ENCODE assay signal across 9 cellular contexts in genomic region chr17:65101371-65101770, GRCh38. TPM values are rescaled to one million over a fixed set of nuclear protein-coding genes. Genes with fewer than 3 reads are reported as not detected.
DNase-seq lines count a peak whose midpoint lies in the region; ATAC-seq and TF ChIP-seq lines count a peak whose summit lies in the region.
"Had no signal": no experiment of that assay in that cellular context is flagged by ENCODE, and none has a peak within 500 bp of the region (broad histone marks: within the 10 kb centered on the region; RNA-seq: fewer than 3 reads in every experiment).

No MANE protein-coding gene starts in this region.

- ATAC-seq in CD4-positive, alpha-beta T cell (ENCODE audit: poor library complexity), result no peak
- ATAC-seq in GM18519 (IDR thresholded peaks at IDR 0.05; ENCODE audit: low FRiP score, unreplicated experiment) (no peak), HG03520 (IDR thresholded peaks at IDR 0.05; ENCODE audit: unreplicated experiment) (no peak)

- intact Hi-C loops in CD4-positive, alpha-beta T cell (cut with DNase I, micrococcal nuclease), result loop anchor here (2.0 to 5.0 kb wide), 6 partner anchors 35 to 179 kb away; partner anchors contain the start of genes GNA13 (in 1 of the 2) and RGS9 (in 1 of the 2)
- intact Hi-C loops in colonic mucosa (cut with DNase I), result loop anchor here (10.0 kb wide), 2 partner anchors 93 to 117 kb away; no protein-coding TSS in a partner anchor

- no peaks in the 10 kb centered on the region for H3K27me3 Mint-ChIP-seq in CD4-positive, alpha-beta T cell
- peaks cover 11% of the 10 kb centered on the region for H3K27me3 Mint-ChIP-seq in nephron progenitor cell (ENCODE audit: low read depth, poor library complexity)

- peak overlapping the region; percentile 88 for H3K4me3 Mint-ChIP-seq in CD4-positive, alpha-beta T cell
- H3K4me3 Mint-ChIP-seq in nephron progenitor cell, result peak overlapping the region; percentile 76

- H3K9me3 ChIP-seq in CD4-positive, alpha-beta T cell (ENCODE audit: control insufficient read depth, low read length), result no peaks in the 10 kb centered on the region
- no peaks in the 10 kb centered on the region for H3K9me3 ChIP-seq in colonic mucosa

- no peak for DNase-seq in CD4-positive, alpha-beta T cell
- no peak for DNase-seq in LNCaP clone FGC (ENCODE audit: low read depth)
- DNase-seq in colonic mucosa, result no peak
- no peak for DNase-seq in nephron progenitor cell
- DNase-seq in activated CD4-positive, CD25-positive, alpha-beta regulatory T cell treated with anti-CD3 and anti-CD28 coated beads, Interleukin-2, amount 50 U/mL, for 72 hours, result no peak
- DNase-seq in NCI-H2227 (lab: John Stamatoyannopoulos, UW; ENCODE audit: unreplicated experiment), result no peak
- DNase-seq: DMS 273 treated with DMSO at 0.1 percent for 48 hours had no signal

- no peak for TF ChIP-seq CTCF in CD4-positive, alpha-beta T cell (IDR thresholded peaks at IDR 0.05)
- TF ChIP-seq CTCF in LNCaP clone FGC (IDR thresholded peaks at IDR 0.05; ENCODE audit: control insufficient read depth, extremely low read depth, insufficient read depth) (no peak), colonic mucosa (IDR thresholded peaks at IDR 0.05) (no peak), nephron progenitor cell (IDR thresholded peaks at IDR 0.05) (no peak)

- H3K36me3 ChIP-seq in colonic mucosa, result no peaks in the 10 kb centered on the region

- H3K36me3 Mint-ChIP-seq in CD4-positive, alpha-beta T cell (ENCODE audit: low read depth), result no peaks in the 10 kb centered on the region
- H3K36me3 Mint-ChIP-seq in nephron progenitor cell (ENCODE audit: low read depth), result no peaks in the 10 kb centered on the region

- H3K4me3 ChIP-seq in LNCaP clone FGC (ENCODE audit: low read depth, low read length), result peak overlapping the region; percentile 55
- peak overlapping the region; percentile 49 for H3K4me3 ChIP-seq in colonic mucosa

- peak overlapping the region; percentile 89 for H3K27ac Mint-ChIP-seq in CD4-positive, alpha-beta T cell
- no peak overlapping the region for H3K27ac Mint-ChIP-seq in nephron progenitor cell

- no peaks in the 10 kb centered on the region for H3K4me1 ChIP-seq in colonic mucosa

- POLR2A ChIA-PET in CD4-positive, alpha-beta T cell (lab: Charles Lee), result interaction anchor here (0.6 to 2.3 kb wide), 5 partner anchors 21 to 249 kb away, joined by 4 to 16 read pairs (median 5); partner anchors contain the start of gene RGS9

- H3K9ac ChIP-seq in colonic mucosa (ENCODE audit: low read depth in 2 of 2, low read length in 2 of 2), result peak overlapping the region; percentile 62 to 76

- CTCF ChIA-PET in CD4-positive, alpha-beta T cell (lab: Charles Lee), result interaction anchor here (0.5 to 2.1 kb wide), 12 partner anchors 22 to 182 kb away, joined by 3 to 21 read pairs (median 9); partner anchors contain the start of genes GNA13, LRRC37A3 and RGS9

- peaks cover 19% of the 10 kb centered on the region for H3K4me1 Mint-ChIP-seq in CD4-positive, alpha-beta T cell (ENCODE audit: low read depth)
- H3K4me1 Mint-ChIP-seq in nephron progenitor cell, result peaks cover 5% of the 10 kb centered on the region

- H3K27me3 ChIP-seq in CD4-positive, alpha-beta T cell (ENCODE audit: control insufficient read depth, insufficient read depth, low read length), result no peaks in the 10 kb centered on the region
- no peaks in the 10 kb centered on the region for H3K27me3 ChIP-seq in colonic mucosa

- no peaks in the 10 kb centered on the region for H3K9me3 Mint-ChIP-seq in CD4-positive, alpha-beta T cell
- no peaks in the 10 kb centered on the region for H3K9me3 Mint-ChIP-seq in nephron progenitor cell

- no peak overlapping the region for H3K27ac ChIP-seq in CD4-positive, alpha-beta T cell (ENCODE audit: low read depth, low read length)
- no peak overlapping the region for H3K27ac ChIP-seq in colonic mucosa

RNA-seq across cellular contexts. Expression of gene RGS9, which starts 35.8 kb away (rescaled TPM):
- under 1 TPM; 0.60 to 0.73 TPM for total RNA-seq in CD4-positive, alpha-beta T cell
- total RNA-seq in colonic mucosa, result 1 to 10 TPM; 7.4 to 9.9 TPM

RNA-seq across cellular contexts. Expression of gene GNA13, which starts 44.8 kb away (rescaled TPM):
- total RNA-seq in CD4-positive, alpha-beta T cell, result 100 to 1,000 TPM; 128 to 131 TPM
- 10 to 100 TPM; 54.8 to 91.4 TPM for total RNA-seq in colonic mucosa

Comparison
In these comparisons a context has a peak if more than half of its experiments do, and no peak if none do; other contexts are left out.
1. RNA of gene RGS9, which starts 35.8 kb away (total RNA-seq): 7.4 to 9.9 TPM in colonic mucosa; 0.60 to 0.73 TPM in CD4-positive, alpha-beta T cell; every median in the first group is over 4 times any median in the second.